Comparison of ENCODE assay signal across 8 cellular contexts in the genomic region with DNA sequence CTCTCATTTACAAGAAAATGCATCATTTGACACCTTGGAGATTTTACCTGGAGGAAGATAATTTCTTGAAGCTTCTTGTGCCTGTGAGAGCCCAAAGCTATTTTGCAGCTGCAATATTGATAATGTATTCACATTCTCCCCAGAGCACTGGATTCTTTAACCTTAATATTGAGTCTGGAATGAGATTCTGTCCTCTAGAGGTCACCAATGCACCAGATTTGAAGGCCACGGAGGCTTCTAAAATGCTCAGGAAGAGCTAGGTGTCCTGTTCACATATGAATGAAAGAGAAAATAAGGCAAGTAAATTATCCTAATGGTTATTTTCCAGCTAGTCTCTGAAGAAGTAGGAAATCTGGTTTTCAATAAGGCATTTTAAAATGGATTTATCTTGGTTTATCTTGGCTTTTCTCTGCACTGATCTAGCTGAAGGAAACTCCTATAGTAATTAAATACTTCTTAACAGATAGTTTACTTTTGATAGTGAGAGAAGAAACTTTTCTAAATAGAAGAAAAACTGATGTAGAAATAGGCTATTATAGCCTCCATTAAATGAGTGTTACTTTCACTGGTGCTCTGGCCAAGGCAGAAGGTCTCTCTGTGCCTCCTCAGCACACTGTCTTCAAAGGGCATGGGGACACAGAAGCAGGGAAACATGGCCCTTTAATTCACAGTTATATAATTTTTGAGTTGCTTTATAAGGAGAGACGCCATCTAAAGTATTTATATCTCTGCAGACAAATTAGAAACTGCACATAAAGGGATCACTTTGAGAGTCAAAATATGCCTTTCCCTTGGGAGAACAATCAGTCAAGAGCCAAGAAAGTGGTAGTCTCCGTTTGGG.
DNase-seq lines count a peak whose midpoint lies in the region; ATAC-seq and TF ChIP-seq lines count a peak whose summit lies in the region.

No MANE protein-coding gene starts in this region.

- H3K36me3 ChIP-seq in body of pancreas (replicated peaks in 1 of 2; ENCODE audit: insufficient read depth in 1 of 2, low read depth in 2 of 2), result no peaks in the 10 kb centered on the region

- no peak overlapping the region for H3K4me3 ChIP-seq in body of pancreas

- intact Hi-C loops in body of pancreas (cut with DNase I), result loop anchor here (10.0 kb wide), 2 partner anchors 475 to 685 kb away; a partner anchor contains a TSS

- H3K36me3 Mint-ChIP-seq in immature natural killer cell, result no peaks in the 10 kb centered on the region
- no peaks in the 10 kb centered on the region for H3K36me3 Mint-ChIP-seq in stimulated activated memory B cell treated with anti-CD40 and anti-IgM and Interleukin-4, amounts not matched to agents 10 μg/mL and 1 μg/mL and 100 μg/mL, for 72 hours

- no peak overlapping the region for H3K27ac Mint-ChIP-seq in immature natural killer cell
- H3K27ac Mint-ChIP-seq in stimulated activated memory B cell treated with anti-CD40 and anti-IgM and Interleukin-4, amounts not matched to agents 10 μg/mL and 1 μg/mL and 100 μg/mL, for 72 hours, result no peak overlapping the region

- peak; percentile 50 for ATAC-seq in HG02938 (IDR thresholded peaks at IDR 0.05; ENCODE audit: unreplicated experiment)
- ATAC-seq in body of pancreas, result peak; percentile 74
- ATAC-seq in stimulated activated memory B cell treated with anti-CD40 and anti-IgM and Interleukin-4, amounts not matched to agents 10 μg/mL and 1 μg/mL and 100 μg/mL, for 72 hours, result peak; percentile 54
- ATAC-seq in HG03460 (IDR thresholded peaks at IDR 0.05; ENCODE audit: unreplicated experiment), result no peak

- peaks cover 36% of the 10 kb centered on the region for H3K4me1 ChIP-seq in body of pancreas

- no peak overlapping the region for H3K4me3 Mint-ChIP-seq in immature natural killer cell
- H3K4me3 Mint-ChIP-seq in stimulated activated memory B cell treated with anti-CD40 and anti-IgM and Interleukin-4, amounts not matched to agents 10 μg/mL and 1 μg/mL and 100 μg/mL, for 72 hours, result no peak overlapping the region

- no peak overlapping the region for H3K27ac ChIP-seq in body of pancreas

- H3K9me3 Mint-ChIP-seq in immature natural killer cell, result no peaks in the 10 kb centered on the region
- H3K9me3 Mint-ChIP-seq in stimulated activated memory B cell treated with anti-CD40 and anti-IgM and Interleukin-4, amounts not matched to agents 10 μg/mL and 1 μg/mL and 100 μg/mL, for 72 hours, result no peaks in the 10 kb centered on the region

- no peak for TF ChIP-seq POLR2A in body of pancreas (IDR thresholded peaks at IDR 0.05)

- H3K9me3 ChIP-seq in body of pancreas, result no peaks in the 10 kb centered on the region

- peak; percentile 10 for DNase-seq in stimulated activated CD4-positive, alpha-beta T cell treated with anti-CD3 and anti-CD28 coated beads, Interleukin-15, amount 100 ng/mL, for 24 hours
- no peak for DNase-seq in stimulated activated CD4-positive, alpha-beta T cell treated with anti-CD3 and anti-CD28 coated beads, Interleukin-4, amount 100 ng/mL, for 4 hours
- DNase-seq in NCI-H82 (lab: John Stamatoyannopoulos, UW) (peak; percentile 80), body of pancreas (peak; percentile 40 to 51 (median 46)), immature natural killer cell (peak; percentile 12 to 26 (median 21))

- no peaks in the 10 kb centered on the region for H3K4me1 Mint-ChIP-seq in immature natural killer cell
- H3K4me1 Mint-ChIP-seq in stimulated activated memory B cell treated with anti-CD40 and anti-IgM and Interleukin-4, amounts not matched to agents 10 μg/mL and 1 μg/mL and 100 μg/mL, for 72 hours, result no peaks in the 10 kb centered on the region

- H3K27me3 Mint-ChIP-seq in immature natural killer cell (ENCODE audit: low read depth in 3 of 3), result peaks cover 0 to 2% (median under 1%) of the 10 kb centered on the region in 3 donors
- no peaks in the 10 kb centered on the region for H3K27me3 Mint-ChIP-seq in stimulated activated memory B cell treated with anti-CD40 and anti-IgM and Interleukin-4, amounts not matched to agents 10 μg/mL and 1 μg/mL and 100 μg/mL, for 72 hours

- WGBS in body of pancreas, 2 donors, result 18 to 27% methylated on average over 3 of the region's 3 CpGs

- no peaks in the 10 kb centered on the region for H3K27me3 ChIP-seq in body of pancreas

- peak; percentile 44 to 77 (median 60) for TF ChIP-seq CTCF in body of pancreas (IDR thresholded peaks at IDR 0.05)

Comparison
In these comparisons a context has a peak if more than half of its experiments do, and no peak if none do; other contexts are left out.
1. DNase-seq: peak in stimulated activated CD4-positive, alpha-beta T cell treated with anti-CD3 and anti-CD28 coated beads, Interleukin-15, amount 100 ng/mL, for 24 hours (single experiment), NCI-H82 (single experiment), body of pancreas (4 of 4) and immature natural killer cell (3 of 3); none in stimulated activated CD4-positive, alpha-beta T cell treated with anti-CD3 and anti-CD28 coated beads, Interleukin-4, amount 100 ng/mL, for 4 hours (0 of 2).